ENCODE assay signal across 8 cellular contexts in genomic region chr15:34342737-34343575, GRCh38. TPM values are rescaled to one million over a fixed set of nuclear protein-coding genes. Genes with fewer than 3 reads are reported as not detected.
DNase-seq lines count a peak whose midpoint lies in the region; ATAC-seq and TF ChIP-seq lines count a peak whose summit lies in the region.

Gene NOP10 (minus strand): TSS chr15:34343136. CDS start chr15:34343073, 63 bp downstream.
Gene NUTM1 (plus strand): TSS chr15:34343315. CDS start chr15:34343697, 382 bp downstream.

- H3K4me1 Mint-ChIP-seq in CD8-positive, alpha-beta T cell (ENCODE audit: low read depth): peaks cover 24% of the 10 kb centered on the region
- H3K4me1 Mint-ChIP-seq in activated CD4-positive, alpha-beta memory T cell treated with anti-CD3 and anti-CD28 coated beads for 36 hours (ENCODE audit: low read depth): peaks cover 29% of the 10 kb centered on the region

- no peak within 1 kb of the TSS for H3K4me3 Mint-ChIP-seq in CD8-positive, alpha-beta T cell
- H3K4me3 Mint-ChIP-seq in activated CD4-positive, alpha-beta memory T cell treated with anti-CD3 and anti-CD28 coated beads for 36 hours: no peak within 1 kb of the TSS

- no peaks in the 10 kb centered on the region for H3K9me3 Mint-ChIP-seq in CD8-positive, alpha-beta T cell
- H3K9me3 Mint-ChIP-seq in activated CD4-positive, alpha-beta memory T cell treated with anti-CD3 and anti-CD28 coated beads for 36 hours: no peaks in the 10 kb centered on the region

- no peaks in the 10 kb centered on the region for H3K9me3 ChIP-seq in CD8-positive, alpha-beta T cell (ENCODE audit: low read length)

- intact Hi-C loops in CD8-positive, alpha-beta T cell (cut with DNase I, micrococcal nuclease): loop anchor here (1.0 to 10.0 kb wide), 6 partner anchors 24 to 245 kb away; partner anchors contain the start of genes GOLGA8A (in 2 of the 2), LPCAT4 (in 2 of the 2), EMC4 (in 1 of the 2) and EMC7 (in 1 of the 2)
- intact Hi-C loops in activated CD4-positive, alpha-beta memory T cell treated with anti-CD3 and anti-CD28 coated beads for 36 hours (cut with micrococcal nuclease): loop anchor here (1.0 to 5.0 kb wide), 3 partner anchors 24 to 245 kb away; partner anchors contain the start of genes GOLGA8A and LPCAT4

- H3K4me3 ChIP-seq in CD8-positive, alpha-beta T cell (ENCODE audit: low read depth, low read length): peak within 1 kb of the TSS; percentile 90

- H3K27me3 ChIP-seq in CD8-positive, alpha-beta T cell (ENCODE audit: insufficient read depth, low read length): no peaks in the 10 kb centered on the region

- H3K27me3 Mint-ChIP-seq in CD8-positive, alpha-beta T cell (ENCODE audit: low read depth): no peaks in the 10 kb centered on the region
- no peaks in the 10 kb centered on the region for H3K27me3 Mint-ChIP-seq in activated CD4-positive, alpha-beta memory T cell treated with anti-CD3 and anti-CD28 coated beads for 36 hours

- peaks cover 26% of the 10 kb centered on the region for H3K36me3 Mint-ChIP-seq in CD8-positive, alpha-beta T cell
- peaks cover 26% of the 10 kb centered on the region for H3K36me3 Mint-ChIP-seq in activated CD4-positive, alpha-beta memory T cell treated with anti-CD3 and anti-CD28 coated beads for 36 hours

- POLR2A ChIA-PET in CD8-positive, alpha-beta T cell (lab: Charles Lee): interaction anchor here (1.0 to 1.9 kb wide), 6 partner anchors 15 to 645 kb away, joined by 3 to 21 read pairs (median 4); partner anchors contain the start of genes LPCAT4 and ZNF770
- POLR2A ChIA-PET in activated CD4-positive, alpha-beta memory T cell treated with anti-CD3 and anti-CD28 coated beads for 36 hours (lab: Charles Lee): interaction anchor here (1.3 to 2.0 kb wide), 2 partner anchors 14 to 23 kb away, joined by 4 to 14 read pairs; partner anchors contain the start of gene LPCAT4

- peaks cover 20% of the 10 kb centered on the region for H3K4me1 ChIP-seq in CD8-positive, alpha-beta T cell (ENCODE audit: insufficient read depth, low read length)

- H3K36me3 ChIP-seq in CD8-positive, alpha-beta T cell (ENCODE audit: insufficient read depth, low read length): no peaks in the 10 kb centered on the region

- H3K27ac Mint-ChIP-seq in CD8-positive, alpha-beta T cell: peak within 1 kb of the TSS; percentile 85
- H3K27ac Mint-ChIP-seq in activated CD4-positive, alpha-beta memory T cell treated with anti-CD3 and anti-CD28 coated beads for 36 hours: no peak within 1 kb of the TSS

- ATAC-seq in CD8-positive, alpha-beta T cell: peak; percentile 83
- ATAC-seq in GM19438 (IDR thresholded peaks at IDR 0.05; ENCODE audit: low read depth, unreplicated experiment) (peak; percentile 79), HG03571 (IDR thresholded peaks at IDR 0.05; ENCODE audit: unreplicated experiment) (peak; percentile 83)

- TF ChIP-seq CTCF in CD8-positive, alpha-beta T cell (IDR thresholded peaks at IDR 0.05): peak; percentile 90

- peak; percentile 87 to 96 (median 93) for DNase-seq in CD8-positive, alpha-beta T cell
- peak; percentile 96 for DNase-seq in NCI-H82 (lab: John Stamatoyannopoulos, UW)
- peak; percentile 96 for DNase-seq in activated CD4-positive, alpha-beta memory T cell treated with anti-CD3 and anti-CD28 coated beads for 36 hours
- DNase-seq in effector CD4-positive, alpha-beta T cell: peak; percentile 92
- peak; percentile 96 to 97 for DNase-seq in lung microvascular endothelial cell (ENCODE audit: low read depth in 2 of 2)
- peak; percentile 83 to 94 (median 91) for DNase-seq in stimulated activated CD4-positive, alpha-beta T cell treated with anti-CD3 and anti-CD28 coated beads, TNF-alpha, amount 100 ng/mL, for 4 hours (ENCODE audit: low read depth in 3 of 3)

- peak within 1 kb of the TSS; percentile 82 for H3K27ac ChIP-seq in CD8-positive, alpha-beta T cell (ENCODE audit: low read depth, low read length)

- CTCF ChIA-PET in CD8-positive, alpha-beta T cell (lab: Charles Lee): interaction anchor here (0.6 to 4.4 kb wide), 16 partner anchors 10 to 303 kb away, joined by 3 to 33 read pairs (median 4); partner anchors contain the start of gene LPCAT4
- CTCF ChIA-PET in activated CD4-positive, alpha-beta memory T cell treated with anti-CD3 and anti-CD28 coated beads for 36 hours (lab: Charles Lee): interaction anchor here (0.6 to 3.5 kb wide), 18 partner anchors 11 to 438 kb away, joined by 3 to 47 read pairs (median 4); partner anchors contain the start of genes GOLGA8A, KATNBL1 and LPCAT4

RNA-seq across cellular contexts. Expression of gene NOP10, which starts in this region (rescaled TPM):
- 10 to 100 TPM; 36.6 to 40.1 TPM for total RNA-seq in CD8-positive, alpha-beta T cell
- total RNA-seq in activated CD4-positive, alpha-beta memory T cell treated with anti-CD3 and anti-CD28 coated beads for 36 hours: 100 to 1,000 TPM; 211 to 214 TPM
- total RNA-seq in lung microvascular endothelial cell: 131 and 263 TPM in 2 replicates

RNA-seq across cellular contexts. Expression of gene NUTM1, which starts in this region (rescaled TPM):
- total RNA-seq in CD8-positive, alpha-beta T cell: not detected
- not detected for total RNA-seq in activated CD4-positive, alpha-beta memory T cell treated with anti-CD3 and anti-CD28 coated beads for 36 hours
- total RNA-seq in lung microvascular endothelial cell: not detected in 2 replicates

Comparison
In these comparisons a context has a peak if more than half of its experiments do, and no peak if none do; other contexts are left out.
1. Peak in every context shown above with its lines: DNase-seq, ATAC-seq, H3K4me3 ChIP-seq and H3K27ac ChIP-seq.